ENCODE assay signal across 8 cellular contexts in the genomic region with DNA sequence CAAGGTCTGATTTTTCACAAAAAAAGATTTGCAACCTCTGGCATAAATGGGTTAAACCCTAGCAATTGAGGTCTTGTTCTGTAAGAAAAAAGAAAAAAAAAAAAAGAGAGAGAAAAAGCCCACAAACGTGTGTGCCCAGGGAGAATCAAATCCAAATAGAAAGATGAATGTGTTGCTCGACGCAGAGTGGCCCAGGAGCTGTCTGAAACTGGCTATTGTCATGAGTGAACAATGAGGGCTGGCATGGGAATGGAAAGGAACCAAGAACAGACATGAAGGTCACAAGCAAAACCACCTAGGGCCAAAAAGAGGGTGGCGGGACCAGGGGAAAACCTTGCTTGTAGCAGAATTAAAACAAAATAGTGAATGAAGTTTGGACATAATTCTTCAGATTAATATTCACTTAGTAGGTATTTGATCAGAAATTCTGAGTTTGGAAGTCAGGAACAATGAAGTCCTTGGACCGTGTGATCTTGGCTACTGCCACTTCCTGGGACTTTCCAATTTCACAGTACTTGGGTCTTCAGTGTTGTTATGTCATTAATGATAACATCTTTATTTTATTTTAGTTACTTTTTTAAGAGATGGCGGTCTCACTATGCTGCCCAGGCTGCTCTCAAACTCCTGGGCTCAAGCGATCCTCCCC. TPM values are rescaled to one million over a fixed set of nuclear protein-coding genes. Genes with fewer than 3 reads are reported as not detected.
DNase-seq lines count a peak whose midpoint lies in the region; ATAC-seq and TF ChIP-seq lines count a peak whose summit lies in the region.

No MANE protein-coding gene starts in this region.

- peaks cover 7 to 78% (median 56%) of the 10 kb centered on the region in 12 donors for H3K4me1 ChIP-seq in heart left ventricle

- H3K27me3 ChIP-seq in heart left ventricle = no peaks in the 10 kb centered on the region

- WGBS in heart left ventricle, 4 donors = 38 to 40% (median 39%) methylated on average over 7 of the region's 7 CpGs

- H3K27ac Mint-ChIP-seq in activated naive CD8-positive, alpha-beta T cell treated with anti-CD3 and anti-CD28 coated beads, Interleukin-2, amount 10 ng/mL, durations not matched to agents 7 days and 5 days = peak overlapping the region; percentile 90
- H3K27ac Mint-ChIP-seq in type B pancreatic cell = peak overlapping the region; percentile 74

- no peak for ATAC-seq in heart left ventricle
- ATAC-seq in left ventricle myocardium superior = no peak
- no peak for ATAC-seq in activated naive CD8-positive, alpha-beta T cell treated with anti-CD3 and anti-CD28 coated beads, Interleukin-2, amount 10 ng/mL, durations not matched to agents 7 days and 5 days (ENCODE audit: low read depth)
- no peak for ATAC-seq in GM21423 (IDR thresholded peaks at IDR 0.05; ENCODE audit: unreplicated experiment)

- H3K4me3 ChIP-seq in heart left ventricle = peak overlapping the region in 1 of 12 donors; percentile 84

- H3K9me3 Mint-ChIP-seq in activated naive CD8-positive, alpha-beta T cell treated with anti-CD3 and anti-CD28 coated beads, Interleukin-2, amount 10 ng/mL, durations not matched to agents 7 days and 5 days = no peaks in the 10 kb centered on the region
- no peaks in the 10 kb centered on the region for H3K9me3 Mint-ChIP-seq in type B pancreatic cell

- peak overlapping the region; percentile 96 for H3K4me3 Mint-ChIP-seq in activated naive CD8-positive, alpha-beta T cell treated with anti-CD3 and anti-CD28 coated beads, Interleukin-2, amount 10 ng/mL, durations not matched to agents 7 days and 5 days
- H3K4me3 Mint-ChIP-seq in type B pancreatic cell = peak overlapping the region; percentile 95

- peak in 3 of 5 donors; percentile 26 to 44 (median 41) for DNase-seq in heart left ventricle
- DNase-seq in left ventricle myocardium superior = no peak
- DNase-seq in activated naive CD8-positive, alpha-beta T cell treated with anti-CD3 and anti-CD28 coated beads, Interleukin-2, amount 10 ng/mL, durations not matched to agents 7 days and 5 days = no peak
- peak; percentile 62 for DNase-seq in kidney tubule cell (ENCODE audit: low spot score)
- DNase-seq in type B pancreatic cell (ENCODE audit: extremely low spot score, unreplicated experiment) = no peak
- DNase-seq in NK-92 treated with Interleukin-12 subunit alpha and Interleukin-12 subunit beta, amount 100 ng/mL, for 24 hours (lab: John Stamatoyannopoulos, UW) = no peak
- DNase-seq in GM10266 (ENCODE audit: extremely low spot score) = no peak

- H3K36me3 ChIP-seq in heart left ventricle = peaks cover 3 to 59% (median 46%) of the 10 kb centered on the region in 9 donors

- H3K4me1 Mint-ChIP-seq in activated naive CD8-positive, alpha-beta T cell treated with anti-CD3 and anti-CD28 coated beads, Interleukin-2, amount 10 ng/mL, durations not matched to agents 7 days and 5 days = peaks cover 53% of the 10 kb centered on the region
- H3K4me1 Mint-ChIP-seq in type B pancreatic cell (ENCODE audit: unreplicated experiment) = peaks cover 50% of the 10 kb centered on the region

- TF ChIP-seq CTCF in heart left ventricle (IDR thresholded peaks at IDR 0.05) (no peak), type B pancreatic cell (conservative IDR thresholded peaks at IDR 0.05) (no peak), GM10266 (IDR thresholded peaks at IDR 0.05; ENCODE audit: control insufficient read depth, insufficient read depth, low read depth, missing control alignments) (no peak)

- H3K36me3 Mint-ChIP-seq in activated naive CD8-positive, alpha-beta T cell treated with anti-CD3 and anti-CD28 coated beads, Interleukin-2, amount 10 ng/mL, durations not matched to agents 7 days and 5 days = peaks cover 73% of the 10 kb centered on the region
- H3K36me3 Mint-ChIP-seq in type B pancreatic cell = peaks cover 35% of the 10 kb centered on the region

- no peaks in the 10 kb centered on the region for H3K27me3 Mint-ChIP-seq in activated naive CD8-positive, alpha-beta T cell treated with anti-CD3 and anti-CD28 coated beads, Interleukin-2, amount 10 ng/mL, durations not matched to agents 7 days and 5 days
- no peaks in the 10 kb centered on the region for H3K27me3 Mint-ChIP-seq in type B pancreatic cell

- peak overlapping the region in 11 of 12 donors; percentile 38 to 100 (median 61) for H3K27ac ChIP-seq in heart left ventricle

- POLR2A ChIA-PET in activated naive CD8-positive, alpha-beta T cell treated with anti-CD3 and anti-CD28 coated beads, Interleukin-2, amount 10 ng/mL, durations not matched to agents 7 days and 5 days (lab: Charles Lee) = interaction anchor here (0.7 to 2.6 kb wide), 10 partner anchors 16 to 130 kb away, joined by 3 to 48 read pairs (median 5); no protein-coding TSS in a partner anchor

- no peaks in the 10 kb centered on the region for H3K9me3 ChIP-seq in heart left ventricle

- no peak for TF ChIP-seq POLR2A in heart left ventricle (IDR thresholded peaks at IDR 0.05)

- intact Hi-C loops in heart left ventricle (cut with DNase I) = no loop called here
- intact Hi-C loops in left ventricle myocardium superior (cut with micrococcal nuclease) = no loop called here

RNA-seq across cellular contexts. Expression of gene ENO1, which starts 3.1 kb away (rescaled TPM):
- 100 to 1,000 TPM in 8 of 9 donors, 10 to 100 TPM in 1; 92.2 to 557 (median 174) TPM for total RNA-seq in heart left ventricle
- 100 to 1,000 TPM in 1 of 2 donors, 10 to 100 TPM in 1; 71.1 to 547 TPM for polyA plus RNA-seq in heart left ventricle
- total RNA-seq in left ventricle myocardium superior = 126 TPM
- 1,000 to 10,000 TPM; 2,428 to 2,545 TPM for total RNA-seq in activated naive CD8-positive, alpha-beta T cell treated with anti-CD3 and anti-CD28 coated beads, Interleukin-2, amount 10 ng/mL, durations not matched to agents 7 days and 5 days
- total RNA-seq in type B pancreatic cell (ENCODE audit: low replicate concordance) = 599 and 828 TPM in 2 replicates

RNA-seq across cellular contexts. Expression of gene RERE, which starts 57.9 kb away (rescaled TPM):
- total RNA-seq in heart left ventricle (100 to 1,000 TPM in 8 of 9 donors, 10 to 100 TPM in 1; 65.9 to 236 (median 135) TPM), left ventricle myocardium superior (115 TPM), type B pancreatic cell (ENCODE audit: low replicate concordance) (100 and 141 TPM in 2 replicates)
- 100 to 1,000 TPM in 1 of 2 donors, 10 to 100 TPM in 1; 53.5 to 120 TPM for polyA plus RNA-seq in heart left ventricle
- 10 to 100 TPM; 64.4 to 68.7 TPM for total RNA-seq in activated naive CD8-positive, alpha-beta T cell treated with anti-CD3 and anti-CD28 coated beads, Interleukin-2, amount 10 ng/mL, durations not matched to agents 7 days and 5 days

Comparison
In these comparisons a context has a peak if more than half of its experiments do, and no peak if none do; other contexts are left out.
1. DNase-seq: peak in heart left ventricle (3 of 5) and kidney tubule cell (single experiment); none in left ventricle myocardium superior (single experiment), activated naive CD8-positive, alpha-beta T cell treated with anti-CD3 and anti-CD28 coated beads, Interleukin-2, amount 10 ng/mL, durations not matched to agents 7 days and 5 days (single experiment), type B pancreatic cell (single experiment), NK-92 treated with Interleukin-12 subunit alpha and Interleukin-12 subunit beta, amount 100 ng/mL, for 24 hours (single experiment) and GM10266 (single experiment).